In the genomic region with DNA sequence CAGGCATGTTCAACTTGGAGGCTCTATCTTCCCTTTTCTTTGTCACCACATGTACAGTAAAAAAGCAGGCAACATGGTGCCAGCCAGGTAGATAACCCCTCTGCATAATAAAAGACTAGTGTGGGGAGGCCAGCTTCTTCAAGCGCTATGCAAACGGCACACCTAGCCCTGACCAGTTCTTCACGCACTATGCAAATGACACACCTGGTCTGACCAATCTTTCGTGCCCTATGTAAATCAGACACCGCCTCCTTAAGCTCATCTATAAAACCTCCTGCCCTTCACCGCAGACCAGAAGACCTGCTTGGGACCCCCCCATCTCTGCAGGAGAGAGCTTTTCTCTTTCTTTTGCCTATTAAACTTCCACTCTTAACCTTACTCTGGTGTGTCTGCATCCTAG, we compare ENCODE assay signal across 14 cellular contexts.
"Had no signal": no experiment of that assay in that cellular context is flagged by ENCODE, and none has a peak within 500 bp of the region (broad histone marks: within the 10 kb centered on the region; RNA-seq: fewer than 3 reads in every experiment).

No MANE protein-coding gene starts in this region.

- FAIRE-seq: urothelium cell line had no signal

- H3K27me3 ChIP-seq: body of pancreas, ovary, right lobe of liver had no signal

- ATAC-seq: activated T-cell treated with anti-CD3 and anti-CD28 coated beads, Interleukin-2, amount 50 U/mL, for 72 hours; body of pancreas; right lobe of liver had no signal

- H3K36me3 ChIP-seq: ovary, right lobe of liver, thoracic aorta had no signal

- H3K27ac ChIP-seq: body of pancreas, ovary, right lobe of liver, thoracic aorta had no signal

- H3K4me3 ChIP-seq: body of pancreas, ovary, right lobe of liver, thoracic aorta had no signal

- H3K9me3 ChIP-seq: body of pancreas, ovary, right lobe of liver, thoracic aorta had no signal

- H3K4me1 ChIP-seq: body of pancreas, right lobe of liver had no signal

- DNase-seq: activated CD4-positive, alpha-beta T cell treated with anti-CD3 and anti-CD28 coated beads for 4 hours; activated CD4-positive, alpha-beta T cell treated with anti-CD3 and anti-CD28 coated beads, Interleukin-2, amount 50 U/mL, for 4 hours; activated naive CD4-positive, alpha-beta T cell treated with Interleukin-2 at 50 U/mL for 16 hours; activated T-cell treated with anti-CD3 and anti-CD28 coated beads for 4 hours; activated T-cell treated with anti-CD3 and anti-CD28 coated beads, Interleukin-2, amount 50 U/mL, for 72 hours; anterior cingulate cortex; body of pancreas; effector CD8-positive, alpha-beta T cell; naive B cell; ovary; right lobe of liver; stimulated activated CD4-positive, alpha-beta T cell treated with anti-CD3 and anti-CD28 coated beads, Interleukin-2, amount 100 ng/mL, for 48 hours had no signal
